ENCODE assay signal across 11 cellular contexts in the genomic region with DNA sequence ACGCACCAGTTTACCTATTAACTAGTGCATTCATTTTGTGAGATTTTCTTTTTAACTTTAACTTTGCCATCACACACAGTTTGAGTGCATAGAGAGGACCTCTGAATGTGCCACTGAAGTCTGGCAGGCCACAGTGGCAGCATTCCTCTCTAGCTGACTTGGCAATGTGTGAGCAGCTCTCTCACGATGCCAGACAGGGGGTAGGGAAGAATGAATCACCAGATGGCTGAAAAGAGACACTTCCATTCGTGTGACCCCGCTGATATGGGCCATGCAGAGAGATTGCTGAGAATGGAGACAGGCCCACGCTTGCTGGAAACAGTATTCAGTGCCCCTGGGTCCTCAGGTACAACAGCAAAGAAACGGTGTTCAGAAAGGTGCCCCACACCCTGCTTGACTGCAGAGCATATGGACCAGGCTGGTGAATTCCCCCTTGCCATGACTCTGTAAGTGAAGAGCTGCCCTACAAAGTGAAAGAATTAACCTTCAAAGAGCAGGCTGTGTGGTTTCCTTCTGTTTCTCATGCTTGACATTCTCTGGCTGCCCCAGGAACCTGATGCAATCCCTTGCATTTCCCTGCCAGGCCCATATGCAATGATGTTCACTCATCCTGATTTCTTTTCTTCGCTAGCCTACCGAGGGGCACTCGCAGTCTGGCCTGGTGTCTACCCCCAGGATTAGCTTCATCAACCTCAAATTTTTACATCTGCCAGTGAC.
DNase-seq lines count a peak whose midpoint lies in the region; ATAC-seq and FAIRE-seq lines count a peak whose summit lies in the region.
"Had no signal": no experiment of that assay in that cellular context is flagged by ENCODE, and none has a peak within 500 bp of the region (broad histone marks: within the 10 kb centered on the region; RNA-seq: fewer than 3 reads in every experiment).

No MANE protein-coding gene starts in this region.

- no peak for ATAC-seq in HG03378 (IDR thresholded peaks at IDR 0.05; ENCODE audit: unreplicated experiment)

- H3K27ac ChIP-seq in epithelial cell of prostate = peak overlapping the region; percentile 65

- DNase-seq in EH (ENCODE audit: low read depth) (peak; percentile 91), RCC 7860 (ENCODE audit: low spot score) (peak; percentile 88), epithelial cell of prostate (ENCODE audit: low read depth, low spot score) (peak; percentile 40), pons (ENCODE audit: low spot score) (peak; percentile 33), NCI-H1092 (lab: John Stamatoyannopoulos, UW) (no peak), NCI-H2029 (lab: John Stamatoyannopoulos, UW) (no peak), retina (no peak)
- DNase-seq: activated T-cell treated with anti-CD3 and anti-CD28 coated beads, Interleukin-2, amount 50 U/mL, for 1 hour; endodermal cell; midbrain had no signal

- FAIRE-seq in RCC 7860 (lab: Jason Lieb, UNC) = peak; percentile 91

Comparison
In these comparisons a context has a peak if more than half of its experiments do, and no peak if none do; other contexts are left out.
1. DNase-seq: peak in EH (single experiment), RCC 7860 (single experiment), epithelial cell of prostate (single experiment) and pons (single experiment); none in NCI-H1092 (single experiment), NCI-H2029 (single experiment) and retina (single experiment).